In the genomic region with DNA sequence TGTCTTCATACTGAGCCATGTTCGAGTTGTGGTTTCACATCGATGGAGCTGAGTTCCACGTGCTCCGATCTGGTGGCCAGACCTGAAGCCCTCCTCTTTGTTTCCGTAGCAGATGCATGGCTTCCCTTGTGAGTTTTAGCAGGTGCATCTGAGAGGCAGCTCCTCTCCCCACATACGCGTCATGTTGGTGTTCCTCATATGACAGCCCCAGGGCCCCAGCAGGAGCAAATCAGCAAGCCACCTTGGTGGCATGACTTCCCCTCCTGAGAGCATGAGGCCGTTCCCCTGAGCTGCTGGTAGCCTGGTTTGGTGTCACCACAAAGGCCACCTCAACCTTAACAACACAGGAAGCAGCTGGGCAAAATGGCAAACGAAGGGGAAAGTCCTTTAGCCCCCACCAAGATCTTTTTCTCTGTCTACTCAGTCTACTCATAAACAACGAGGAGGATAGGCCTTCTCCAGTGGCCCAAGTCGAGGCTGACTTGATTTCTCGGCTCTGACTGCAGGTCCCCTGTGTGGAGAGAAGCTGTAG, we compare ENCODE assay signal across 8 cellular contexts.
DNase-seq lines count a peak whose midpoint lies in the region; ATAC-seq and TF ChIP-seq lines count a peak whose summit lies in the region.

No MANE protein-coding gene starts in this region.

- peak overlapping the region; percentile 82 for H3K9ac ChIP-seq in KMS-11

- no peaks in the 10 kb centered on the region for H3K36me3 ChIP-seq in KMS-11 (ENCODE audit: insufficient read depth)

- H3K27ac Mint-ChIP-seq in memory B cell, result peak overlapping the region; percentile 98

- H2AFZ ChIP-seq in KMS-11 (ENCODE audit: low read depth), result no peak overlapping the region

- H3K9me3 Mint-ChIP-seq in memory B cell, result no peaks in the 10 kb centered on the region

- peak overlapping the region; percentile 100 for H3K27ac ChIP-seq in KMS-11

- H3K27me3 ChIP-seq in KMS-11 (ENCODE audit: insufficient read depth, low read depth), result no peaks in the 10 kb centered on the region

- peaks cover 64% of the 10 kb centered on the region for H3K4me1 Mint-ChIP-seq in memory B cell

- H3K79me2 ChIP-seq in KMS-11 (ENCODE audit: insufficient read depth, low read depth), result peaks cover 76% of the 10 kb centered on the region

- H3K36me3 Mint-ChIP-seq in memory B cell, result peaks cover 21% of the 10 kb centered on the region

- ATAC-seq in GM21447 (IDR thresholded peaks at IDR 0.05; ENCODE audit: unreplicated experiment) (peak; percentile 80), memory B cell (ENCODE audit: low read depth) (peak; percentile 89)

- H3K4me3 ChIP-seq in KMS-11 (IDR thresholded peaks at IDR 0.05; ENCODE audit: insufficient read depth, low read depth, low read length), result no peak overlapping the region

- no peaks in the 10 kb centered on the region for H3K27me3 Mint-ChIP-seq in memory B cell

- H3K4me1 ChIP-seq in KMS-11 (ENCODE audit: low read depth, poor library complexity, severe bottlenecking), result peaks cover 87% of the 10 kb centered on the region

- H3K4me3 Mint-ChIP-seq in memory B cell, result peak overlapping the region; percentile 64

- TF ChIP-seq CTCF in KMS-11 (conservative IDR thresholded peaks at IDR 0.05; ENCODE audit: low read depth, low read length), result no peak

- DNase-seq in GDM1 (lab: John Stamatoyannopoulos, UW) (peak; percentile 76), memory B cell (ENCODE audit: low spot score in 2 of 2) (peak; percentile 76 to 91), iPS-NIHi11 (ENCODE audit: low spot score) (no peak), 8988T (no peak), OCI-M2 (lab: John Stamatoyannopoulos, UW; ENCODE audit: unreplicated experiment) (no peak)
- DNase-seq in activated CD8-positive, alpha-beta memory T cell treated with anti-CD3 and anti-CD28 coated beads, Interleukin-2, amount 50 U/mL, for 24 hours (ENCODE audit: extremely low read depth), result peak; percentile 70

- peak overlapping the region; percentile 96 for H3K4me2 ChIP-seq in KMS-11

- H4K20me1 ChIP-seq in KMS-11 (ENCODE audit: insufficient read depth), result no peaks in the 10 kb centered on the region

Comparison
In these comparisons a context has a peak if more than half of its experiments do, and no peak if none do; other contexts are left out.
1. DNase-seq: peak in GDM1 (single experiment), activated CD8-positive, alpha-beta memory T cell treated with anti-CD3 and anti-CD28 coated beads, Interleukin-2, amount 50 U/mL, for 24 hours (single experiment) and memory B cell (2 of 2); none in iPS-NIHi11 (single experiment), 8988T (single experiment) and OCI-M2 (single experiment).